In genomic region chr2:192940767-192941166, GRCh38 we compare ENCODE assay signal across 15 cellular contexts.
"Had no signal": no experiment of that assay in that cellular context is flagged by ENCODE, and none has a peak within 500 bp of the region (broad histone marks: within the 10 kb centered on the region; RNA-seq: fewer than 3 reads in every experiment).

No MANE protein-coding gene starts in this region.

- H3K36me3 ChIP-seq: ascending aorta, cardiac muscle cell, gastroesophageal sphincter, lower lobe of right lung, upper lobe of right lung had no signal

- H3K36me3 Mint-ChIP-seq: activated naive CD8-positive, alpha-beta T cell treated with anti-CD3 and anti-CD28 coated beads, Interleukin-2, amount 10 ng/mL, durations not matched to agents 7 days and 5 days had no signal

- H3K9me3 Mint-ChIP-seq: activated CD4-positive, alpha-beta memory T cell treated with anti-CD3 and anti-CD28 coated beads, Interleukin-2, amount 10 ng/mL, durations not matched to agents 7 days and 5 days; activated naive CD8-positive, alpha-beta T cell treated with anti-CD3 and anti-CD28 coated beads, Interleukin-2, amount 10 ng/mL, durations not matched to agents 7 days and 5 days had no signal

- H3K27me3 Mint-ChIP-seq: activated CD4-positive, alpha-beta memory T cell treated with anti-CD3 and anti-CD28 coated beads, Interleukin-2, amount 10 ng/mL, durations not matched to agents 7 days and 5 days; activated CD4-positive, alpha-beta T cell treated with anti-CD3 and anti-CD28 coated beads for 36 hours; stimulated activated naive CD8-positive, alpha-beta T cell treated with anti-CD3 and anti-CD28 coated beads, Interleukin-15, amount 100 ng/mL, for 72 hours had no signal

- ATAC-seq: activated CD4-positive, alpha-beta T cell treated with anti-CD3 and anti-CD28 coated beads for 36 hours; gastroesophageal sphincter; lower lobe of right lung; stimulated activated naive CD8-positive, alpha-beta T cell treated with anti-CD3 and anti-CD28 coated beads, Interleukin-15, amount 100 ng/mL, for 72 hours; upper lobe of right lung had no signal

- H3K4me3 Mint-ChIP-seq: activated CD4-positive, alpha-beta memory T cell treated with anti-CD3 and anti-CD28 coated beads, Interleukin-2, amount 10 ng/mL, durations not matched to agents 7 days and 5 days; activated CD4-positive, alpha-beta T cell treated with anti-CD3 and anti-CD28 coated beads for 36 hours; activated naive CD8-positive, alpha-beta T cell treated with anti-CD3 and anti-CD28 coated beads, Interleukin-2, amount 10 ng/mL, durations not matched to agents 7 days and 5 days; stimulated activated naive CD8-positive, alpha-beta T cell treated with anti-CD3 and anti-CD28 coated beads, Interleukin-15, amount 100 ng/mL, for 72 hours had no signal

- H3K4me3 ChIP-seq: ascending aorta, cardiac muscle cell, gastroesophageal sphincter, lower lobe of right lung, testis, upper lobe of right lung had no signal

- DNase-seq: activated CD4-positive, alpha-beta memory T cell treated with anti-CD3 and anti-CD28 coated beads, Interleukin-2, amount 10 ng/mL, durations not matched to agents 7 days and 5 days; activated CD4-positive, alpha-beta T cell treated with anti-CD3 and anti-CD28 coated beads for 36 hours; activated naive CD8-positive, alpha-beta T cell treated with anti-CD3 and anti-CD28 coated beads, Interleukin-2, amount 10 ng/mL, durations not matched to agents 7 days and 5 days; lower lobe of right lung; midbrain; retina; stimulated activated CD4-positive, alpha-beta T cell treated with anti-CD3 and anti-CD28 coated beads, Interleukin-15, amount 100 ng/mL, for 24 hours; stimulated activated CD4-positive, alpha-beta T cell treated with anti-CD3 and anti-CD28 coated beads, Interleukin-4, amount 100 ng/mL, for 4 hours; stimulated activated naive CD8-positive, alpha-beta T cell treated with anti-CD3 and anti-CD28 coated beads, Interleukin-15, amount 100 ng/mL, for 72 hours; T-helper 9 cell; testis; upper lobe of right lung had no signal

- H3K27me3 ChIP-seq: ascending aorta, cardiac muscle cell, gastroesophageal sphincter, testis, upper lobe of right lung had no signal

- H3K4me1 Mint-ChIP-seq: activated CD4-positive, alpha-beta memory T cell treated with anti-CD3 and anti-CD28 coated beads, Interleukin-2, amount 10 ng/mL, durations not matched to agents 7 days and 5 days; activated CD4-positive, alpha-beta T cell treated with anti-CD3 and anti-CD28 coated beads for 36 hours; activated naive CD8-positive, alpha-beta T cell treated with anti-CD3 and anti-CD28 coated beads, Interleukin-2, amount 10 ng/mL, durations not matched to agents 7 days and 5 days; stimulated activated naive CD8-positive, alpha-beta T cell treated with anti-CD3 and anti-CD28 coated beads, Interleukin-15, amount 100 ng/mL, for 72 hours had no signal

- H3K27ac Mint-ChIP-seq: activated CD4-positive, alpha-beta memory T cell treated with anti-CD3 and anti-CD28 coated beads, Interleukin-2, amount 10 ng/mL, durations not matched to agents 7 days and 5 days; activated CD4-positive, alpha-beta T cell treated with anti-CD3 and anti-CD28 coated beads for 36 hours; activated naive CD8-positive, alpha-beta T cell treated with anti-CD3 and anti-CD28 coated beads, Interleukin-2, amount 10 ng/mL, durations not matched to agents 7 days and 5 days; stimulated activated naive CD8-positive, alpha-beta T cell treated with anti-CD3 and anti-CD28 coated beads, Interleukin-15, amount 100 ng/mL, for 72 hours had no signal
